Comparison of ENCODE assay signal across 8 cellular contexts in the genomic region with DNA sequence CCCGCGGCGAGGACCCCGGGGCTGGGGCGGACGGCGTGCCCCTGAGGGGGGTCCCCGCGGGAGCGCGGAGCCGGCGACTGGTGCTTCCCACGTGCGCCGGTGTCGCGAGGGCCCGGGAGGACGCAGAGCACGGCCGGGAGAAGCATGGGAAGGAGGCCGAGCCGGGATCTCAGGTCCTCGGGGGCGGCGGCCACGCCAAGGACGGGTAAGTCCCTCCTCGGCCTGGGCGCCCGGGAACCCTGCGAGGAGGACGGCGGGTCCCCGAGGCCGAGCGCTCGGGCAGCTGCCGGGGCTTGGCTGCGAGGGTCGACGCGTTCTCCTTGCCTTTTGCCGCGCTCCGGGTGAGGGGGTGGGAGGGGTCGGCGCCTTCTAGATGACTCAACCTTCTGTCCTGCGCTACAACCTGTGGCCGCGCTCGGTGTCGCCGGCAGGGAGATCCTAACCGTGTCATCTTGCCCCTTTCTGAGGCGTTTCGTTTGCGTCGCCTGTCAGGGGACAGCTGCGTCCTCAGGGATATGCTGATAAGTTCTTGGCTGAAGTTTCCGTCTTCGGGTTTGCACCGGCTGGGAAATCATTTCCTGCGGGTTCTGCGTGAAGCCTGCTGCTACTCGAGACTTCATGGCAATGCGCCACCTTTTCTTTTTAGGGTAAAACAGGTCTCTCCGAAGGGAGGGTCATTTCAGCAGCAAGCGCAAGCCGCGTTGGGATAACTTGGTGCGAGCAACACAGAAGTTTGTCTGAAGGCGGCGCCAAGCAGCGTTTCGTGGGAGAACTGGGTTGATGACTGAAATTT. TPM values are rescaled to one million over a fixed set of nuclear protein-coding genes. Genes with fewer than 3 reads are reported as not detected.
A peak's percentile ranks its signal among the peaks of the same experiment; 100 is the strongest.
DNase-seq lines count a peak whose midpoint lies in the region; ATAC-seq and TF ChIP-seq lines count a peak whose summit lies in the region.

No MANE protein-coding gene starts in this region.

- POLR2A ChIA-PET in CD8-positive, alpha-beta T cell (lab: Charles Lee), result interaction anchor here (0.5 to 1.0 kb wide), 5 partner anchors 24 to 1456 kb away, joined by 3 to 4 read pairs (median 4); no protein-coding TSS in a partner anchor

- H3K27me3 Mint-ChIP-seq in CD8-positive, alpha-beta T cell (ENCODE audit: low read depth), result no peaks in the 10 kb centered on the region
- H3K27me3 Mint-ChIP-seq in activated naive CD8-positive, alpha-beta T cell, result no peaks in the 10 kb centered on the region

- H3K27me3 ChIP-seq in CD8-positive, alpha-beta T cell (ENCODE audit: insufficient read depth, low read length), result no peaks in the 10 kb centered on the region
- H3K27me3 ChIP-seq in heart left ventricle, result no peaks in the 10 kb centered on the region
- no peaks in the 10 kb centered on the region for H3K27me3 ChIP-seq in upper lobe of right lung

- intact Hi-C loops in CD8-positive, alpha-beta T cell (cut with DNase I, micrococcal nuclease), result loop anchor here (1.0 to 10.0 kb wide), 14 partner anchors 7 to 1910 kb away; a partner anchor contains a TSS
- intact Hi-C loops in heart left ventricle (cut with DNase I), result loop anchor here (2.0 to 10.0 kb wide), 7 partner anchors 127 to 238 kb away; a partner anchor contains a TSS
- intact Hi-C loops in posterior vena cava (cut with DNase I), result loop anchor here in 1 of 2 donors (5.0 kb wide), 1 partner anchor 238 kb away; no protein-coding TSS in a partner anchor
- intact Hi-C loops in upper lobe of right lung (cut with DNase I), result no loop called here

- CTCF ChIA-PET in CD8-positive, alpha-beta T cell (lab: Charles Lee), result interaction anchor here (1.2 to 2.0 kb wide), 2 partner anchors 55 to 190 kb away, joined by 3 to 7 read pairs; no protein-coding TSS in a partner anchor

- peaks cover 46% of the 10 kb centered on the region for H3K4me1 Mint-ChIP-seq in CD8-positive, alpha-beta T cell (ENCODE audit: low read depth)
- H3K4me1 Mint-ChIP-seq in activated naive CD8-positive, alpha-beta T cell (ENCODE audit: low read depth), result peaks cover 41% of the 10 kb centered on the region

- peak overlapping the region; percentile 96 for H3K27ac Mint-ChIP-seq in CD8-positive, alpha-beta T cell
- H3K27ac Mint-ChIP-seq in activated naive CD8-positive, alpha-beta T cell, result peak overlapping the region; percentile 95

- WGBS in heart left ventricle, 4 donors, result 0 to 1% (median 0%) methylated on average over 33 to 77 of the region's 77 CpGs

- peaks cover 38% of the 10 kb centered on the region for H3K4me1 ChIP-seq in CD8-positive, alpha-beta T cell (ENCODE audit: insufficient read depth, low read length)
- H3K4me1 ChIP-seq in heart left ventricle (peaks cover 0 to 27% (median 19%) of the 10 kb centered on the region in 12 donors), upper lobe of right lung (peaks cover 17% of the 10 kb centered on the region)

- no peaks in the 10 kb centered on the region for H3K9me3 Mint-ChIP-seq in CD8-positive, alpha-beta T cell
- no peaks in the 10 kb centered on the region for H3K9me3 Mint-ChIP-seq in activated naive CD8-positive, alpha-beta T cell (ENCODE audit: low read depth)

- DNase-seq in CD8-positive, alpha-beta T cell, result peak; percentile 28 to 71 (median 59)
- peak; percentile 18 for DNase-seq in SK-N-MC (ENCODE audit: low read depth, low spot score)
- peak; percentile 64 to 79 (median 73) for DNase-seq in heart left ventricle
- peak; percentile 91 for DNase-seq in posterior vena cava (ENCODE audit: low spot score)
- DNase-seq in upper lobe of right lung, result peak; percentile 84

- peak; percentile 56 for ATAC-seq in CD8-positive, alpha-beta T cell
- ATAC-seq in GM19328 (IDR thresholded peaks at IDR 0.05; ENCODE audit: unreplicated experiment) (peak; percentile 32), HG03469 (IDR thresholded peaks at IDR 0.05; ENCODE audit: unreplicated experiment) (peak; percentile 20), heart left ventricle (peak in 3 of 4 donors; percentile 25 to 65 (median 60)), upper lobe of right lung (peak; percentile 58)

- H3K27ac ChIP-seq in CD8-positive, alpha-beta T cell (ENCODE audit: low read depth, low read length), result peak overlapping the region; percentile 85
- H3K27ac ChIP-seq in SK-N-MC, result peak overlapping the region; percentile 46; the same call in 1 of the 2 replicates
- peak overlapping the region; percentile 78 to 95 (median 92) for H3K27ac ChIP-seq in heart left ventricle
- peak overlapping the region; percentile 90 for H3K27ac ChIP-seq in upper lobe of right lung

- TF ChIP-seq POLR2A in heart left ventricle (IDR thresholded peaks at IDR 0.05), result no peak

- peak overlapping the region; percentile 92 for H3K4me3 Mint-ChIP-seq in CD8-positive, alpha-beta T cell
- H3K4me3 Mint-ChIP-seq in activated naive CD8-positive, alpha-beta T cell, result peak overlapping the region; percentile 96

- peak; percentile 21 for TF ChIP-seq CTCF in CD8-positive, alpha-beta T cell (IDR thresholded peaks at IDR 0.05)
- TF ChIP-seq CTCF in heart left ventricle (IDR thresholded peaks at IDR 0.05) (peak in 11 of 12 donors; percentile 11 to 66 (median 44)), upper lobe of right lung (IDR thresholded peaks at IDR 0.05) (peak; percentile 56)

- H3K9ac ChIP-seq in SK-N-MC (ENCODE audit: insufficient read length), result peak overlapping the region; percentile 78

- no peaks in the 10 kb centered on the region for H3K9me3 ChIP-seq in CD8-positive, alpha-beta T cell (ENCODE audit: low read length)
- no peaks in the 10 kb centered on the region for H3K9me3 ChIP-seq in SK-N-MC (ENCODE audit: low read depth, low read length)
- H3K9me3 ChIP-seq in heart left ventricle, result no peaks in the 10 kb centered on the region
- no peaks in the 10 kb centered on the region for H3K9me3 ChIP-seq in upper lobe of right lung

- peaks cover 19% of the 10 kb centered on the region for H3K36me3 Mint-ChIP-seq in CD8-positive, alpha-beta T cell
- peaks cover 8% of the 10 kb centered on the region for H3K36me3 Mint-ChIP-seq in activated naive CD8-positive, alpha-beta T cell

- H3K4me3 ChIP-seq in CD8-positive, alpha-beta T cell (ENCODE audit: low read depth, low read length), result peak overlapping the region; percentile 88
- H3K4me3 ChIP-seq in SK-N-MC (peak overlapping the region; percentile 86), heart left ventricle (peak overlapping the region; percentile 63 to 100 (median 91)), upper lobe of right lung (peak overlapping the region; percentile 90)

- H3K36me3 ChIP-seq in CD8-positive, alpha-beta T cell (ENCODE audit: insufficient read depth, low read length), result no peaks in the 10 kb centered on the region
- H3K36me3 ChIP-seq in SK-N-MC (ENCODE audit: insufficient read depth, low read length) (no peaks in the 10 kb centered on the region), heart left ventricle (peaks cover 0 to 4% (median 0%) of the 10 kb centered on the region in 9 donors), upper lobe of right lung (no peaks in the 10 kb centered on the region)

RNA-seq across cellular contexts. Expression of a gene that starts 0.5 kb away (rescaled TPM):
- total RNA-seq in CD8-positive, alpha-beta T cell, result 10 to 100 TPM; 52.7 to 61.2 TPM
- total RNA-seq in heart left ventricle, result 10 to 100 TPM; 28.7 to 47.2 (median 35.5) TPM
- polyA plus RNA-seq in heart left ventricle, result 10 to 100 TPM in 1 of 2 donors, 1 to 10 TPM in 1; 9.6 to 16.9 TPM
- 10 to 100 TPM; 57.5 to 59.6 TPM for total RNA-seq in posterior vena cava
- total RNA-seq in upper lobe of right lung, result 63.7 TPM

RNA-seq across cellular contexts. Expression of a gene that starts 18.8 kb away (rescaled TPM):
- 1 to 10 TPM; 1.6 to 1.9 TPM for total RNA-seq in CD8-positive, alpha-beta T cell
- total RNA-seq in heart left ventricle (10 to 100 TPM; 12.0 to 18.6 (median 13.3) TPM), posterior vena cava (10 to 100 TPM; 19.7 to 21.6 TPM), upper lobe of right lung (23.0 TPM)
- polyA plus RNA-seq in heart left ventricle, result 10 to 100 TPM in 1 of 2 donors, 1 to 10 TPM in 1; 9.9 to 11.2 TPM

Comparison
In these comparisons a context has a peak if more than half of its experiments do, and no peak if none do; other contexts are left out.
1. Peak in every context shown above with its lines: DNase-seq, ATAC-seq, H3K4me3 ChIP-seq and H3K27ac ChIP-seq.
2. DNase-seq: peak in every context shown above with its lines; median percentile 91 in posterior vena cava; 84 in upper lobe of right lung; 73 in heart left ventricle; 59 in CD8-positive, alpha-beta T cell; 18 in SK-N-MC.